Comparison of ENCODE assay signal across 16 cellular contexts in genomic region chr9:80233102-80233843, GRCh38.
"Had no signal": no experiment of that assay in that cellular context is flagged by ENCODE, and none has a peak within 500 bp of the region (broad histone marks: within the 10 kb centered on the region; RNA-seq: fewer than 3 reads in every experiment).

No MANE protein-coding gene starts in this region.

- H3K4me1 Mint-ChIP-seq: activated naive CD4-positive, alpha-beta T cell treated with anti-CD3 and anti-CD28 coated beads, Interleukin-2, amount 50 U/mL, for 24 hours; central memory CD8-positive, alpha-beta T cell; naive thymus-derived CD4-positive, alpha-beta T cell had no signal

- ATAC-seq: gastrocnemius medialis; heart left ventricle; left lung; naive thymus-derived CD4-positive, alpha-beta T cell; right lobe of liver had no signal

- H3K27ac ChIP-seq: ascending aorta, colonic mucosa, gastrocnemius medialis, heart left ventricle, left lung, prostate gland, right lobe of liver, tibial artery had no signal

- H3K9me3 ChIP-seq: ascending aorta, colonic mucosa, gastrocnemius medialis, prostate gland, right lobe of liver had no signal

- DNase-seq: activated CD4-positive, alpha-beta T cell treated with anti-CD3 and anti-CD28 coated beads, Interleukin-2, amount 50 U/mL, for 4 hours; activated gamma-delta T cell; colonic mucosa; gastrocnemius medialis; heart left ventricle; left lung; mucosa of descending colon; naive thymus-derived CD4-positive, alpha-beta T cell; right lobe of liver; stimulated activated CD4-positive, alpha-beta T cell treated with anti-CD3 and anti-CD28 coated beads, Interleukin-4, amount 100 ng/mL, for 4 hours; stimulated activated naive CD4-positive, alpha-beta T cell treated with Interleukin-2 at 50 U/mL for 16 hours; tibial artery had no signal

- H3K27me3 ChIP-seq: ascending aorta, colonic mucosa, gastrocnemius medialis, heart left ventricle, left lung, right lobe of liver, tibial artery had no signal

- H3K36me3 Mint-ChIP-seq: activated naive CD4-positive, alpha-beta T cell treated with anti-CD3 and anti-CD28 coated beads, Interleukin-2, amount 50 U/mL, for 24 hours; naive thymus-derived CD4-positive, alpha-beta T cell had no signal

- H3K4me3 ChIP-seq: ascending aorta, colonic mucosa, gastrocnemius medialis, heart left ventricle, left lung, mucosa of descending colon, prostate gland, right lobe of liver, tibial artery had no signal

- H3K27me3 Mint-ChIP-seq: central memory CD8-positive, alpha-beta T cell had no signal

- H3K4me3 Mint-ChIP-seq: activated naive CD4-positive, alpha-beta T cell treated with anti-CD3 and anti-CD28 coated beads, Interleukin-2, amount 50 U/mL, for 24 hours; naive thymus-derived CD4-positive, alpha-beta T cell had no signal

- H3K36me3 ChIP-seq: ascending aorta, colonic mucosa, gastrocnemius medialis, heart left ventricle, left lung, prostate gland, right lobe of liver, tibial artery had no signal

- H3K4me1 ChIP-seq: ascending aorta, colonic mucosa, gastrocnemius medialis, heart left ventricle, left lung, prostate gland, right lobe of liver, tibial artery had no signal

- H3K27ac Mint-ChIP-seq: activated naive CD4-positive, alpha-beta T cell treated with anti-CD3 and anti-CD28 coated beads, Interleukin-2, amount 50 U/mL, for 24 hours; naive thymus-derived CD4-positive, alpha-beta T cell had no signal
